14 cellular contexts compared by ENCODE assay signal in genomic region chrX:790031-790430, GRCh38.
"Had no signal": no experiment of that assay in that cellular context is flagged by ENCODE, and none has a peak within 500 bp of the region (broad histone marks: within the 10 kb centered on the region; RNA-seq: fewer than 3 reads in every experiment).

No MANE protein-coding gene starts in this region.

- H3K9me3 ChIP-seq: neutrophil, thoracic aorta, upper lobe of right lung had no signal

- ATAC-seq: effector memory CD8-positive, alpha-beta T cell; left lobe of liver; stimulated activated naive B cell treated with anti-CD40 and anti-IgM and Interleukin-4, amounts not matched to agents 10 μg/mL and 1 μg/mL and 100 μg/mL, for 72 hours; upper lobe of right lung had no signal

- H3K4me3 ChIP-seq: thoracic aorta, upper lobe of right lung had no signal

- DNase-seq: activated CD4-positive, alpha-beta T cell treated with anti-CD3 and anti-CD28 coated beads, Interleukin-2, amount 50 U/mL, for 4 hours; activated naive CD4-positive, alpha-beta T cell; activated naive CD8-positive, alpha-beta T cell treated with anti-CD3 and anti-CD28 coated beads for 36 hours; activated T-cell treated with anti-CD3 and anti-CD28 coated beads for 4 hours; amniotic stem cell; effector memory CD8-positive, alpha-beta T cell; hippocampal formation; kidney; stimulated activated naive B cell treated with anti-CD40 and anti-IgM and Interleukin-4, amounts not matched to agents 10 μg/mL and 1 μg/mL and 100 μg/mL, for 72 hours; upper lobe of right lung; WERI-Rb-1 had no signal

- H3K36me3 ChIP-seq: neutrophil, thoracic aorta, upper lobe of right lung, WERI-Rb-1 had no signal

- H3K27ac ChIP-seq: neutrophil, thoracic aorta, upper lobe of right lung, WERI-Rb-1 had no signal

- H3K4me1 ChIP-seq: upper lobe of right lung had no signal
